In the genomic region with DNA sequence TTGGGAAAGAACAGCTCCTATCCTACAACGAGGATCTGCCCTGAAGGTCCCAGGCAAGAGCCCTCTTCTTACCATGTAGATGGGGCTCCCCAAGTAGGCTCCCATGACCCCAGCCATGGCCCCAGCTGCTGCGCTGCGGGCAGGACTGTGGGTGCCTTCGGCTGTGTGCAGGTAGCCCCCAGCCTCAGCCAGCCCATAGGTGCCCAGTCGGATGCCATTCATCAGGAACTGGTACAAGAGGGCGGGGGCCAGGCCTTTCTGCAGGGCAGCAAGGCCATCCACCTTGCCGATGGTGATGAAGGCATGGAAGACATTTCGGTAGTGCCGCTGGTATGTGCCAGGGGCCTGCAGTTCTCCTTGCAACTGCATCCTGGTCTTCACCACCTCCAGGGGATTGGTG, we compare ENCODE assay signal across 11 cellular contexts. TPM values are rescaled to one million over a fixed set of nuclear protein-coding genes. Genes with fewer than 3 reads are reported as not detected.
A peak's percentile ranks its signal among the peaks of the same experiment; 100 is the strongest.
DNase-seq lines count a peak whose midpoint lies in the region; ATAC-seq, FAIRE-seq and TF ChIP-seq lines count a peak whose summit lies in the region.
"Had no signal": no experiment of that assay in that cellular context is flagged by ENCODE, and none has a peak within 500 bp of the region (broad histone marks: within the 10 kb centered on the region; RNA-seq: fewer than 3 reads in every experiment).

No MANE protein-coding gene starts in this region.

- H3K36me3 ChIP-seq in cardiac muscle cell: no peaks in the 10 kb centered on the region
- no peaks in the 10 kb centered on the region for H3K36me3 ChIP-seq in right atrium auricular region
- no peaks in the 10 kb centered on the region for H3K36me3 ChIP-seq in transverse colon

- H3K9me3 Mint-ChIP-seq in activated T-helper 17 cell treated with anti-CD3 and anti-CD28 coated beads, Interleukin-2, amount 50 U/mL, for 72 hours: no peaks in the 10 kb centered on the region
- H3K9me3 Mint-ChIP-seq in memory B cell: no peaks in the 10 kb centered on the region

- WGBS in transverse colon (ENCODE audit: low coverage in 1 of 2), 2 donors: 92% methylated on average over 7 of the region's 9 CpGs; no CpG with 5 or more reads in 1 of the 2 donors

- peak overlapping the region; percentile 88 for H3K4me3 Mint-ChIP-seq in activated T-helper 17 cell treated with anti-CD3 and anti-CD28 coated beads, Interleukin-2, amount 50 U/mL, for 72 hours
- H3K4me3 Mint-ChIP-seq in memory B cell: peak overlapping the region; percentile 93

- in situ Hi-C loops in transverse colon (cut with MboI; ENCODE audit: low pct_ligation_motif_present in 1 of 4, low pct_unique_long_range_greater_than_20kb in 1 of 4, low sequenced_read_pairs in 3 of 4): no loop called here

- intact Hi-C loops in transverse colon (cut with DNase I; ENCODE audit: low total_unique reads): no loop called here

- no peak for TF ChIP-seq CTCF in cardiac muscle cell (IDR thresholded peaks at IDR 0.05; ENCODE audit: low read depth, low read length)
- no peak for TF ChIP-seq CTCF in right atrium auricular region (IDR thresholded peaks at IDR 0.05)
- TF ChIP-seq CTCF in transverse colon (IDR thresholded peaks at IDR 0.05): no peak

- DNase-seq in cardiac muscle cell (ENCODE audit: low read depth in 1 of 2, low spot score in 1 of 2) (no peak), right atrium auricular region (ENCODE audit: low spot score) (no peak), memory B cell (ENCODE audit: low spot score in 2 of 2) (no peak), transverse colon (no peak), OCI-M2 (lab: John Stamatoyannopoulos, UW; ENCODE audit: unreplicated experiment) (no peak), H54 (ENCODE audit: insufficient read length, low spot score) (no peak), epidermal melanocyte (ENCODE audit: insufficient read length, low spot score) (no peak)
- DNase-seq: foreskin keratinocyte, NCI-H2029 had no signal

- H3K9me3 ChIP-seq in cardiac muscle cell (ENCODE audit: low read depth): no peaks in the 10 kb centered on the region
- no peaks in the 10 kb centered on the region for H3K9me3 ChIP-seq in right atrium auricular region
- H3K9me3 ChIP-seq in transverse colon: no peaks in the 10 kb centered on the region
- H3K9me3 ChIP-seq: SJSA1 had no signal

- no peak for TF ChIP-seq EP300 in transverse colon (IDR thresholded peaks at IDR 0.05; ENCODE audit: low read depth)

- ATAC-seq in activated T-helper 17 cell treated with anti-CD3 and anti-CD28 coated beads, Interleukin-2, amount 50 U/mL, for 72 hours (replicated peaks): no peak
- ATAC-seq in memory B cell (ENCODE audit: low read depth): no peak

- no peaks in the 10 kb centered on the region for H3K27me3 Mint-ChIP-seq in activated T-helper 17 cell treated with anti-CD3 and anti-CD28 coated beads, Interleukin-2, amount 50 U/mL, for 72 hours
- H3K27me3 Mint-ChIP-seq in memory B cell: no peaks in the 10 kb centered on the region

- H3K27me3 ChIP-seq in cardiac muscle cell (no peaks in the 10 kb centered on the region), right atrium auricular region (no peaks in the 10 kb centered on the region), transverse colon (no peaks in the 10 kb centered on the region)
- H3K27me3 ChIP-seq: foreskin keratinocyte, SJSA1 had no signal

- H3K27ac Mint-ChIP-seq in activated T-helper 17 cell treated with anti-CD3 and anti-CD28 coated beads, Interleukin-2, amount 50 U/mL, for 72 hours: peak overlapping the region; percentile 88
- peak overlapping the region; percentile 82 for H3K27ac Mint-ChIP-seq in memory B cell

- FAIRE-seq in H54 (lab: Jason Lieb, UNC): no peak

- H3K4me1 ChIP-seq in cardiac muscle cell (ENCODE audit: low read depth): peaks cover 14% of the 10 kb centered on the region
- peaks cover 0 to 20% of the 10 kb centered on the region in 2 donors for H3K4me1 ChIP-seq in right atrium auricular region
- H3K4me1 ChIP-seq in transverse colon: peaks cover 9 to 25% (median 12%) of the 10 kb centered on the region in 4 donors
- H3K4me1 ChIP-seq: foreskin keratinocyte had no signal

- no peak for TF ChIP-seq POLR2A in transverse colon (IDR thresholded peaks at IDR 0.05)
- TF ChIP-seq POLR2A in H54 (IDR thresholded peaks at IDR 0.05; ENCODE audit: low read depth, low read length): no peak

- H3K4me3 ChIP-seq in cardiac muscle cell: peak overlapping the region; percentile 46
- H3K4me3 ChIP-seq in right atrium auricular region: peak overlapping the region in 1 of 2 donors; percentile 67
- H3K4me3 ChIP-seq in transverse colon: peak overlapping the region in 1 of 4 donors; percentile 56

- H3K27ac ChIP-seq in cardiac muscle cell (peak overlapping the region; percentile 75), right atrium auricular region (peak overlapping the region in 1 of 2 donors; percentile 89), transverse colon (peak overlapping the region; percentile 91 to 97 (median 94))
- H3K27ac ChIP-seq: foreskin keratinocyte had no signal

- H3K36me3 Mint-ChIP-seq in activated T-helper 17 cell treated with anti-CD3 and anti-CD28 coated beads, Interleukin-2, amount 50 U/mL, for 72 hours (ENCODE audit: low read depth): peaks cover 5% of the 10 kb centered on the region
- H3K36me3 Mint-ChIP-seq in memory B cell: peaks cover 2% of the 10 kb centered on the region

- peaks cover 26% of the 10 kb centered on the region for H3K4me1 Mint-ChIP-seq in activated T-helper 17 cell treated with anti-CD3 and anti-CD28 coated beads, Interleukin-2, amount 50 U/mL, for 72 hours
- peaks cover 29% of the 10 kb centered on the region for H3K4me1 Mint-ChIP-seq in memory B cell

RNA-seq across cellular contexts. Expression of a gene that starts 0.8 kb away (rescaled TPM):
- total RNA-seq in cardiac muscle cell: 3.5 and 9.5 TPM in 2 replicates
- 6.0 and 7.9 TPM in 2 replicates for polyA plus RNA-seq in cardiac muscle cell
- total RNA-seq in right atrium auricular region: 1 to 10 TPM; 1.2 to 1.6 TPM
- 1 to 10 TPM; 3.6 to 4.3 TPM for total RNA-seq in activated T-helper 17 cell treated with anti-CD3 and anti-CD28 coated beads, Interleukin-2, amount 50 U/mL, for 72 hours
- total RNA-seq in transverse colon: 10 to 100 TPM in 1 of 4 donors, 1 to 10 TPM in 3; 2.2 to 27.7 (median 4.2) TPM

RNA-seq across cellular contexts. Expression of a gene that starts 5.9 kb away (rescaled TPM):
- total RNA-seq in cardiac muscle cell (40.0 and 43.6 TPM in 2 replicates), right atrium auricular region (10 to 100 TPM; 24.1 to 29.9 TPM), transverse colon (10 to 100 TPM in 3 of 4 donors, 1 to 10 TPM in 1; 8.4 to 47.1 (median 14.6) TPM)
- 75.5 and 89.2 TPM in 2 replicates for polyA plus RNA-seq in cardiac muscle cell
- 10 to 100 TPM; 44.9 to 56.0 TPM for total RNA-seq in activated T-helper 17 cell treated with anti-CD3 and anti-CD28 coated beads, Interleukin-2, amount 50 U/mL, for 72 hours

RNA-seq across cellular contexts. Expression of a gene that starts 15.7 kb away (rescaled TPM):
- total RNA-seq in cardiac muscle cell: 1.1 and 3.0 TPM in 2 replicates
- polyA plus RNA-seq in cardiac muscle cell: 0.17 and 0.73 TPM in 2 replicates
- total RNA-seq in right atrium auricular region: 10 to 100 TPM in 1 of 2 donors, 1 to 10 TPM in 1; 5.9 to 18.7 TPM
- total RNA-seq in activated T-helper 17 cell treated with anti-CD3 and anti-CD28 coated beads, Interleukin-2, amount 50 U/mL, for 72 hours: not detected
- total RNA-seq in transverse colon: 10 to 100 TPM in 2 of 4 donors, 1 to 10 TPM in 1, under 1 TPM in 1; 0.96 to 18.3 (median 6.6) TPM
- total RNA-seq: foreskin keratinocyte, SJSA1 had no signal
- polyA plus RNA-seq: foreskin keratinocyte had no signal

RNA-seq across cellular contexts. Expression of a gene that starts 45.3 kb away (rescaled TPM):
- total RNA-seq in cardiac muscle cell (49.9 and 62.5 TPM in 2 replicates), right atrium auricular region (1 to 10 TPM; 4.4 to 5.3 TPM), transverse colon (10 to 100 TPM in 2 of 4 donors, 1 to 10 TPM in 1, under 1 TPM in 1; 0.75 to 24.9 (median 8.9) TPM)
- 48.2 and 62.0 TPM in 2 replicates for polyA plus RNA-seq in cardiac muscle cell
- total RNA-seq in activated T-helper 17 cell treated with anti-CD3 and anti-CD28 coated beads, Interleukin-2, amount 50 U/mL, for 72 hours: 100 to 1,000 TPM in 1 of 2 donors, 10 to 100 TPM in 1; 53.9 to 143 TPM

RNA-seq across cellular contexts. Expression of a gene that starts 45.3 kb away (rescaled TPM):
- total RNA-seq in cardiac muscle cell (not detected in 2 replicates), right atrium auricular region (not detected), transverse colon (not detected)
- polyA plus RNA-seq in cardiac muscle cell: not detected in 2 replicates
- not detected for total RNA-seq in activated T-helper 17 cell treated with anti-CD3 and anti-CD28 coated beads, Interleukin-2, amount 50 U/mL, for 72 hours
- total RNA-seq: foreskin keratinocyte, SJSA1 had no signal
- polyA plus RNA-seq: foreskin keratinocyte had no signal
